ENCODE assay signal across 8 cellular contexts in the genomic region with DNA sequence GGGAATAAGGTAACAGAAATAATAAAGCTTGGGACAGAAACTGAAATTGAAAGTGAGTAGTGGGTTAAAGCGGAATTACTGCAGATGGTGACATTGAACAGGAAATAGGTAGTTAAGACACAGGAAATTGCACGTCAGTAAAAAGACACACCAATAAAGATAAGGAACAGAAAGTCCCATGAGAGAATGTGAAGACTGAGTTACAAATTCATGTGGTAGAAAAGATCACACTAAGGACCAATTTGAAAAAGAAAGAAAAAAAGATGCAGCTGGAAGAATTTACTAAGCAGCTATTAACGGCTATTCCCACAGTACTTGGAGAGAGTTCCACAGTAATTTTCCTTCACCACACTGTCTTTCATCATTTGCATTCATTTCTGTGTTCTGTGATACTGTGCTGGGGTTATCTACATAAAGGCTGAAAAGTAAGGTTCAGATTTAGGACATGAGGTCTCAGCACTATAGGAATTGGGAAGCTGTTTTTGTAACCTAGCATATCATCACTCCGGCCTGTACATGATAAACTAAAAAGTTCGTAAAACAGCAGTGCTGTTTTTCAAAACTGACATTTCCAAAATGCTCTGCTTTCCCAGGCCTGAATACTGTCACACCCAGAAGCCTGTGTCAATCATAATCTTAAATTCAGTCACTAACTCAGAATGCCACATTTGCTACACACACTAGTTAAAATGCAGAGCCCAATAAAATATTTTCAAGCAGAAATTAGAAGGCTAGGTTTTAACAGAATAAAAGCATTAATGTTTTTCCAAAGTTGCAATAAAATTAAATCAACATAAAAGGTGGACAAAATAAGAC. TPM values are rescaled to one million over a fixed set of nuclear protein-coding genes. Genes with fewer than 3 reads are reported as not detected.
A peak's percentile ranks its signal among the peaks of the same experiment; 100 is the strongest.
DNase-seq lines count a peak whose midpoint lies in the region; ATAC-seq and TF ChIP-seq lines count a peak whose summit lies in the region.

No MANE protein-coding gene starts in this region.

- TF ChIP-seq POLR2A in erythroblast (IDR thresholded peaks at IDR 0.05; ENCODE audit: low read length), result peak; percentile 65
- TF ChIP-seq POLR2A in gastroesophageal sphincter (IDR thresholded peaks at IDR 0.05), result no peak

- no peaks in the 10 kb centered on the region for H3K27me3 ChIP-seq in gastroesophageal sphincter

- 75% methylated on average over 5 of the region's 5 CpGs for WGBS in gastroesophageal sphincter (ENCODE audit: low coverage in 1 of 2), 2 donors

- no peak for TF ChIP-seq EP300 in gastroesophageal sphincter (IDR thresholded peaks at IDR 0.05)

- H3K36me3 ChIP-seq in gastroesophageal sphincter, result peaks cover 0 to 18% of the 10 kb centered on the region in 2 donors

- peak; percentile 93 for ATAC-seq in GM18909 (IDR thresholded peaks at IDR 0.05; ENCODE audit: poor library complexity, unreplicated experiment)
- peak; percentile 94 for ATAC-seq in HG02798 (IDR thresholded peaks at IDR 0.05; ENCODE audit: poor library complexity, unreplicated experiment)
- ATAC-seq in gastroesophageal sphincter, result no peak

- no peaks in the 10 kb centered on the region for H3K9me3 ChIP-seq in gastroesophageal sphincter

- no peaks in the 10 kb centered on the region for H3K4me1 ChIP-seq in gastroesophageal sphincter

- TF ChIP-seq CTCF in gastroesophageal sphincter (IDR thresholded peaks at IDR 0.05), result no peak

- H3K4me3 ChIP-seq in gastroesophageal sphincter, result no peak overlapping the region

- DNase-seq in NOMO-1 treated with DMSO at 0.1 percent for 48 hours (lab: John Stamatoyannopoulos, UW; ENCODE audit: unreplicated experiment) (peak; percentile 99), erythroblast (lab: John Stamatoyannopoulos, UW) (peak; percentile 55 to 56), pulmonary artery endothelial cell (ENCODE audit: low read depth, low spot score) (peak; percentile 40), mucosa of gallbladder (ENCODE audit: low spot score) (no peak), NCI-H187 treated with DMSO at 0.1 percent for 48 hours (lab: John Stamatoyannopoulos, UW) (no peak)

- peak overlapping the region in 1 of 4 donors; percentile 10 for H3K27ac ChIP-seq in gastroesophageal sphincter

RNA-seq across cellular contexts. Expression of a gene that starts 42.9 kb away (rescaled TPM):
- 16.3 TPM in 2 replicates for total RNA-seq in pulmonary artery endothelial cell
- 13.6 TPM for total RNA-seq in mucosa of gallbladder
- total RNA-seq in gastroesophageal sphincter, result 10 to 100 TPM in 3 of 4 donors, 1 to 10 TPM in 1; 7.7 to 16.7 (median 12.5) TPM

Comparison
In these comparisons a context has a peak if more than half of its experiments do, and no peak if none do; other contexts are left out.
1. DNase-seq: peak in NOMO-1 treated with DMSO at 0.1 percent for 48 hours (single experiment), erythroblast (2 of 2) and pulmonary artery endothelial cell (single experiment); none in mucosa of gallbladder (single experiment) and NCI-H187 treated with DMSO at 0.1 percent for 48 hours (single experiment).